Comparison of ENCODE assay signal across 25 cellular contexts in the genomic region with DNA sequence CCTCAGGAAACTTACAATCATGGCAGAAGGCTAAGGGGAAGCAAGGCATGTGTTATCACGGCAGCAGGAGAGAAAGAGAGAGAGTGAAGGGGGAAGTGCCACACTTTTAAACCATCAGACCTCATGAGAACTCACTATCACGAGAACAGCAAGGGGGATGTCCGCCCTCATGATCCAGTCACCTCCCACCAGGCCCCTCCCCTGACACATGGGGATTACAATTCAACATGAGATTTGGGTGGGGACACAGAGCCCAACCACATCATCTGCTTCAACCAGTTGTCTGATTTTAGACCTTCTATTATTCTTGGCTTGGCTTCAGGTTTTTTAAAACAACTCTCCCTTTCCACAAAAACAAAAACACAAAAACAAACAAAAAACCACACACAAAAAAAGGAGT.
DNase-seq lines count a peak whose midpoint lies in the region; ATAC-seq, FAIRE-seq and TF ChIP-seq lines count a peak whose summit lies in the region.
"Had no signal": no experiment of that assay in that cellular context is flagged by ENCODE, and none has a peak within 500 bp of the region (broad histone marks: within the 10 kb centered on the region; RNA-seq: fewer than 3 reads in every experiment).

No MANE protein-coding gene starts in this region.

- DNase-seq in MV-4-11 (lab: John Stamatoyannopoulos, UW) (peak; percentile 25), choroid plexus epithelial cell (ENCODE audit: low read depth) (peak; percentile 39), pancreas (no peak), mesendoderm (no peak), Peyer's patch (no peak)
- DNase-seq: activated CD4-positive, CD25-positive, alpha-beta regulatory T cell; activated CD8-positive, alpha-beta T cell treated with anti-CD3 and anti-CD28 coated beads for 36 hours; activated gamma-delta T cell; BE2C; effector memory CD8-positive, alpha-beta T cell; gastrocnemius medialis; hypothalamus; midbrain; NCI-H1694 treated with DMSO at 0.1 percent for 48 hours; NCI-H2171; NCI-H524 treated with DMSO at 0.1 percent for 48 hours; right lobe of liver; stimulated activated CD4-positive, alpha-beta T cell treated with anti-CD3 and anti-CD28 coated beads, Interleukin-15, amount 100 ng/mL, for 24 hours had no signal

- no peaks in the 10 kb centered on the region for H3K9me3 ChIP-seq in pancreas
- H3K9me3 ChIP-seq in Peyer's patch = no peaks in the 10 kb centered on the region
- H3K9me3 ChIP-seq: BE2C, gastrocnemius medialis, right lobe of liver had no signal

- no peaks in the 10 kb centered on the region for H3K36me3 ChIP-seq in pancreas
- H3K36me3 ChIP-seq in mesendoderm (ENCODE audit: control insufficient read depth, insufficient read depth, low read length) = no peaks in the 10 kb centered on the region
- no peaks in the 10 kb centered on the region for H3K36me3 ChIP-seq in Peyer's patch
- H3K36me3 ChIP-seq: BE2C, gastrocnemius medialis, right lobe of liver had no signal

- intact Hi-C loops in pancreas (cut with DNase I) = no loop called here

- H3K4me2 ChIP-seq in mesendoderm (ENCODE audit: low read length) = no peak overlapping the region

- H2BK120ac ChIP-seq in mesendoderm (ENCODE audit: low read depth, low read length) = no peak overlapping the region

- H3K23ac ChIP-seq in mesendoderm (ENCODE audit: low read length) = no peak overlapping the region

- H2AK5ac ChIP-seq in mesendoderm (ENCODE audit: low read length) = no peak overlapping the region

- no peak for FAIRE-seq in pancreas (lab: Jason Lieb, UNC)
- FAIRE-seq: colon had no signal

- no peaks in the 10 kb centered on the region for H3K27me3 ChIP-seq in pancreas
- no peaks in the 10 kb centered on the region for H3K27me3 ChIP-seq in mesendoderm (ENCODE audit: insufficient read depth, low read length, poor library complexity)
- H3K27me3 ChIP-seq in Peyer's patch = no peaks in the 10 kb centered on the region
- H3K27me3 ChIP-seq: BE2C, gastrocnemius medialis, right lobe of liver had no signal

- no peak overlapping the region for H3K4me3 ChIP-seq in choroid plexus epithelial cell (ENCODE audit: low read depth, low read length)
- no peak overlapping the region for H3K4me3 ChIP-seq in pancreas
- no peak overlapping the region for H3K4me3 ChIP-seq in mesendoderm (ENCODE audit: low read length)
- no peak overlapping the region for H3K4me3 ChIP-seq in Peyer's patch
- H3K4me3 ChIP-seq: gastrocnemius medialis, GM23248, right lobe of liver had no signal

- 72 to 74% methylated on average over 3 of the region's 3 CpGs for WGBS in pancreas, 2 donors
- WGBS in mesendoderm (ENCODE audit: extremely low coverage, insufficient coverage, low lambda C conversion rate) = no CpG with 5 or more reads among the region's 3 CpGs

- no peaks in the 10 kb centered on the region for H3K79me1 ChIP-seq in mesendoderm (ENCODE audit: low read length)

- H3K4me1 ChIP-seq in pancreas = peaks cover 0 to 8% (median 7%) of the 10 kb centered on the region in 3 donors
- no peaks in the 10 kb centered on the region for H3K4me1 ChIP-seq in mesendoderm (ENCODE audit: control insufficient read depth, low read depth, low read length)
- H3K4me1 ChIP-seq in Peyer's patch = no peaks in the 10 kb centered on the region
- H3K4me1 ChIP-seq: BE2C, gastrocnemius medialis, right lobe of liver had no signal

- no peak overlapping the region for H3K18ac ChIP-seq in mesendoderm (ENCODE audit: low read length)

- H3K27ac ChIP-seq in C4-2B (peak overlapping the region; percentile 46; the same call in 1 of the 2 replicates), pancreas (peak overlapping the region in 3 of 4 donors; percentile 23 to 62 (median 54)), mesendoderm (ENCODE audit: low read depth, low read length) (no peak overlapping the region), Peyer's patch (no peak overlapping the region)
- H3K27ac ChIP-seq: GM23248, right lobe of liver, RWPE1 had no signal

- no peak overlapping the region for H4K8ac ChIP-seq in mesendoderm (ENCODE audit: low read depth, low read length)

- H4K5ac ChIP-seq in mesendoderm (ENCODE audit: low read length) = no peak overlapping the region

- no peak overlapping the region for H3K9ac ChIP-seq in mesendoderm (ENCODE audit: low read length)
- H3K9ac ChIP-seq: GM23248 had no signal

- H3K4ac ChIP-seq in mesendoderm (ENCODE audit: low read depth, low read length) = no peak overlapping the region

- TF ChIP-seq CTCF in C4-2B (conservative IDR thresholded peaks at IDR 0.05) (no peak), choroid plexus epithelial cell (conservative IDR thresholded peaks at IDR 0.05; ENCODE audit: low read depth, low read length) (no peak), pancreas (IDR thresholded peaks at IDR 0.05) (no peak), Peyer's patch (IDR thresholded peaks at IDR 0.05) (no peak)

- H3K56ac ChIP-seq in mesendoderm (ENCODE audit: low read length) = no peak overlapping the region

- no peak for ATAC-seq in pancreas
- ATAC-seq in activated CD4-positive, CD25-positive, alpha-beta regulatory T cell treated with anti-CD3 and anti-CD28 coated beads, Interleukin-2, amount 50 U/mL, for 24 hours = no peak
- no peak for ATAC-seq in GM21515 (IDR thresholded peaks at IDR 0.05; ENCODE audit: unreplicated experiment)
- ATAC-seq: activated CD8-positive, alpha-beta T cell treated with anti-CD3 and anti-CD28 coated beads for 36 hours; effector memory CD8-positive, alpha-beta T cell; SK-N-SH treated with all-trans-retinoic acid at 6 μM for 48 hours had no signal

- H2BK15ac ChIP-seq in mesendoderm (replicated peaks; ENCODE audit: low read depth) = no peak overlapping the region

- H2BK5ac ChIP-seq in mesendoderm (ENCODE audit: low read length) = no peak overlapping the region

- no peak for TF ChIP-seq POLR2A in Peyer's patch (IDR thresholded peaks at IDR 0.05)

- H3K79me2 ChIP-seq in mesendoderm (ENCODE audit: control insufficient read depth, insufficient read depth, low read length) = no peaks in the 10 kb centered on the region

Comparison
In these comparisons a context has a peak if more than half of its experiments do, and no peak if none do; other contexts are left out.
1. H3K27ac ChIP-seq: peak in C4-2B (single experiment) and pancreas (3 of 4); none in mesendoderm (single experiment) and Peyer's patch (0 of 4).
2. DNase-seq: peak in MV-4-11 (single experiment) and choroid plexus epithelial cell (single experiment); none in pancreas (0 of 6), mesendoderm (single experiment) and Peyer's patch (0 of 3).